In the genomic region with DNA sequence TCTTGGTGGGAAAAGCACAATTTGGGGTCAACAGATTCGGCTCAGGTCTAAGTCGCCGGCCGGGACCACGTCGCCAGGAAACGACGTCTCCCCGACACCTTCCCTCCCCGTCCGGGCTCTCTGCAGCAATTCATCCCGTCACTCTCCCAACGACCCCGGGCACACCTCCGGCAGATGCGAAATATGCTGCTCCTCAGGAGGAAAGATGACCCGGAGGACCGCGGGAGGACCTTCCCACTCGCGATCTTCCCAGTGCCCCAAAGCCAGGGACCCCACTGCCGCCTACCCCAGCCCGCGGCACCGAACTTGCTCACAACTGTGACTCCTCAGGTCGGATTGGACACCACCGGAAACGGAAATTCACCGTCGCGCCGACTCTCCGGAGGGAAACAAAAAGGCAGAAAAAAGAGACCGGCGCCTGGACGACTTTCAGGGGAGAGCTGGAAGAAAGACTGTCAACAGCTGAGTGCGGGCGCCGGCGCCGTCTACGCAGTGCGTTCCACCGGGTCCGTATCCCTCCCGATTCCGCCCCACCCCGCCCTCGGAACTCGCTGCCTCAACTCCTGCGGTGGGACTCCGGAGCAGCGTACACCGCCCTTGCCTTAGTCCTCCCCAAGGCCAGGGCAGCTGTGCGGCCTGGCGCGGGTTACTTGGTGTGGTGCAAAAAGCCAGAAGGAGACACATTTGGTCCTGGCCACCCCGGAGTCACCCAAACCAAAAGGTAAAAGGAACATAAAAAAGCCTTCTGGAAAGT, we compare ENCODE assay signal across 8 cellular contexts. TPM values are rescaled to one million over a fixed set of nuclear protein-coding genes. Genes with fewer than 3 reads are reported as not detected.
A peak's percentile ranks its signal among the peaks of the same experiment; 100 is the strongest.
DNase-seq lines count a peak whose midpoint lies in the region; ATAC-seq and TF ChIP-seq lines count a peak whose summit lies in the region.

No MANE protein-coding gene starts in this region.

- peak overlapping the region; percentile 77; the same call in 1 of the 2 replicates for H3K27ac ChIP-seq in HUES6 (ENCODE audit: low read depth, low read length)
- peak overlapping the region; percentile 71 for H3K27ac ChIP-seq in OCI-LY3 (ENCODE audit: low read length)

- H3K79me2 ChIP-seq in OCI-LY3 (ENCODE audit: low read length): peaks cover 26% of the 10 kb centered on the region

- DNase-seq in Caki2 (ENCODE audit: low read depth) (peak; percentile 94), activated T-cell treated with anti-CD3 and anti-CD28 coated beads for 24 hours (ENCODE audit: low read depth) (peak; percentile 95), epidermal melanocyte (ENCODE audit: insufficient read length, low spot score) (peak; percentile 59), middle frontal gyrus (ENCODE audit: extremely low spot score, low spot score) (peak; percentile 80)
- DNase-seq in stimulated activated CD8-positive, alpha-beta memory T cell treated with anti-CD3 and anti-CD28 coated beads, Interleukin-2, amount 100 ng/mL, for 1 hour (ENCODE audit: low read depth in 2 of 2): peak; percentile 81 to 82

- H4K20me1 ChIP-seq in OCI-LY3 (ENCODE audit: insufficient read depth, low read length): no peaks in the 10 kb centered on the region

- H3K36me3 ChIP-seq in HUES6 (ENCODE audit: control insufficient read depth, insufficient read depth, low read length): peaks cover 36% of the 10 kb centered on the region
- no peaks in the 10 kb centered on the region for H3K36me3 ChIP-seq in OCI-LY3 (replicated peaks; ENCODE audit: low read depth, low read length)

- peak overlapping the region; percentile 85 for H3K4me2 ChIP-seq in OCI-LY3 (ENCODE audit: low read length)

- no peaks in the 10 kb centered on the region for H3K4me1 ChIP-seq in HUES6 (ENCODE audit: control insufficient read depth, insufficient read depth, low read length)
- H3K4me1 ChIP-seq in OCI-LY3 (ENCODE audit: low read length): no peaks in the 10 kb centered on the region

- H2AFZ ChIP-seq in OCI-LY3 (ENCODE audit: low read depth, low read length): peak overlapping the region; percentile 85; the same call in 1 of the 2 replicates

- in situ Hi-C loops in Caki2 (cut with HindIII; ENCODE audit: low pct_unique_long_range_greater_than_20kb, low sequenced_read_pairs): no loop called here

- H3K27me3 ChIP-seq in HUES6 (ENCODE audit: control insufficient read depth, insufficient read depth, low read length) (no peaks in the 10 kb centered on the region), OCI-LY3 (ENCODE audit: low read depth, low read length) (no peaks in the 10 kb centered on the region)

- H3K9ac ChIP-seq in HUES6 (ENCODE audit: low read length) (peak overlapping the region; percentile 99), OCI-LY3 (ENCODE audit: low read length) (peak overlapping the region; percentile 83)

- TF ChIP-seq CTCF in OCI-LY3 (IDR thresholded peaks at IDR 0.05; ENCODE audit: low read depth, low read length): no peak

- peak overlapping the region; percentile 100 for H3K4me3 ChIP-seq in HUES6 (ENCODE audit: low read depth, low read length)
- peak overlapping the region; percentile 96 for H3K4me3 ChIP-seq in OCI-LY3 (ENCODE audit: low read length)

- peak; percentile 87 for ATAC-seq in GM21390 (IDR thresholded peaks at IDR 0.05; ENCODE audit: unreplicated experiment)

- H3K9me3 ChIP-seq in HUES6 (ENCODE audit: control insufficient read depth, insufficient read depth, low read depth, low read length) (no peaks in the 10 kb centered on the region), OCI-LY3 (ENCODE audit: insufficient read depth, low read length) (no peaks in the 10 kb centered on the region)

RNA-seq across cellular contexts. Expression of gene SEC24C, which starts 13.8 kb away (rescaled TPM):
- 81.1 and 96.9 TPM in 2 replicates for total RNA-seq in Caki2 (2014; rRNA removed; shearing (Covaris generic); ENCODE audit: low replicate concordance)

RNA-seq across cellular contexts. Expression of gene AGAP5, which starts 32.4 kb away (rescaled TPM):
- 3.5 TPM in 1 of 2 replicates, not detected in the other for total RNA-seq in Caki2 (2014; rRNA removed; shearing (Covaris generic); ENCODE audit: low replicate concordance)

RNA-seq across cellular contexts. Expression of gene CHCHD1, which starts 51.5 kb away (rescaled TPM):
- total RNA-seq in Caki2 (2014; rRNA removed; shearing (Covaris generic); ENCODE audit: low replicate concordance): 54.0 and 109 TPM in 2 replicates

RNA-seq across cellular contexts. Expression of gene ZSWIM8, which starts 55.1 kb away (rescaled TPM):
- 22.8 and 52.3 TPM in 2 replicates for total RNA-seq in Caki2 (2014; rRNA removed; shearing (Covaris generic); ENCODE audit: low replicate concordance)

Comparison
In these comparisons a context has a peak if more than half of its experiments do, and no peak if none do; other contexts are left out.
1. Peak in every context shown above with its lines: DNase-seq, ATAC-seq, H3K4me3 ChIP-seq and H3K27ac ChIP-seq.